ENCODE assay signal across 8 cellular contexts in genomic region chr9:127166651-127167524, GRCh38. TPM values are rescaled to one million over a fixed set of nuclear protein-coding genes. Genes with fewer than 3 reads are reported as not detected.
DNase-seq lines count a peak whose midpoint lies in the region; ATAC-seq and TF ChIP-seq lines count a peak whose summit lies in the region.

No MANE protein-coding gene starts in this region.

- H3K27me3 Mint-ChIP-seq in activated B cell treated with CpG ODN at 0.5 μM for 24 hours, result no peaks in the 10 kb centered on the region

- 76 to 81% methylated on average over 12 of the region's 12 CpGs for WGBS in thyroid gland, 2 donors

- H3K9me3 ChIP-seq in DND-41 (ENCODE audit: insufficient read depth, low read length, severe bottlenecking) (no peaks in the 10 kb centered on the region), thyroid gland (no peaks in the 10 kb centered on the region)

- H3K36me3 ChIP-seq in DND-41 (ENCODE audit: insufficient read depth, low read length), result no peaks in the 10 kb centered on the region
- no peaks in the 10 kb centered on the region for H3K36me3 ChIP-seq in thyroid gland

- peak overlapping the region; percentile 85 for H3K27ac Mint-ChIP-seq in activated B cell treated with CpG ODN at 0.5 μM for 24 hours

- H3K4me3 Mint-ChIP-seq in activated B cell treated with CpG ODN at 0.5 μM for 24 hours, result peak overlapping the region; percentile 12

- H3K9ac ChIP-seq in DND-41 (ENCODE audit: low read depth, low read length), result no peak overlapping the region

- intact Hi-C loops in activated B cell treated with CpG ODN at 0.5 μM for 24 hours (cut with micrococcal nuclease) (loop anchor here (1.0 to 5.0 kb wide), 4 partner anchors 13 to 445 kb away; partner anchors contain the start of genes ANGPTL2 and RALGPS1), thyroid gland (cut with DNase I) (no loop called here)

- no peak overlapping the region for H3K4me2 ChIP-seq in DND-41 (ENCODE audit: insufficient read depth, low read length)

- no peaks in the 10 kb centered on the region for H3K79me2 ChIP-seq in DND-41 (ENCODE audit: insufficient read depth, low read length)

- CTCF ChIA-PET in activated B cell treated with CpG ODN at 0.5 μM for 24 hours (lab: Charles Lee), result no interaction called here

- no peak for TF ChIP-seq POLR2A in thyroid gland (IDR thresholded peaks at IDR 0.05)

- H3K36me3 Mint-ChIP-seq in activated B cell treated with CpG ODN at 0.5 μM for 24 hours (ENCODE audit: low read depth), result peaks cover 8% of the 10 kb centered on the region

- H3K4me3 ChIP-seq in DND-41 (ENCODE audit: low read depth in 1 of 2, low read length in 2 of 2) (no peak overlapping the region), thyroid gland (replicated peaks in 1 of 3) (no peak overlapping the region)

- POLR2A ChIA-PET in activated B cell treated with CpG ODN at 0.5 μM for 24 hours (lab: Charles Lee), result interaction anchor here (0.6 to 2.6 kb wide), 6 partner anchors 13 to 1204 kb away, joined by 3 to 13 read pairs (median 4); partner anchors contain the start of genes RALGPS1, SLC2A8 and URM1

- DNase-seq in DND-41, result peak; percentile 21
- peak; percentile 81 for DNase-seq in activated B cell treated with CpG ODN at 0.5 μM for 24 hours
- no peak for DNase-seq in central memory CD4-positive, alpha-beta T cell
- no peak for DNase-seq in stimulated activated CD4-positive, alpha-beta T cell treated with anti-CD3 and anti-CD28 coated beads, Interleukin-4, amount 100 ng/mL, for 4 hours
- DNase-seq in caudate nucleus (lab: John Stamatoyannopoulos, UW), result no peak
- no peak for DNase-seq in thyroid gland

- 0 out of 2 replicates have a peak, but pooled peaks cover 4% of the 10 kb centered on the region for H4K20me1 ChIP-seq in DND-41 (ENCODE audit: insufficient read depth, low read length)

- H3K27me3 ChIP-seq in DND-41 (ENCODE audit: insufficient read depth, low read length, poor library complexity), result peaks cover 20% of the 10 kb centered on the region
- H3K27me3 ChIP-seq in thyroid gland, result no peaks in the 10 kb centered on the region

- H3K4me1 ChIP-seq in DND-41 (ENCODE audit: insufficient read depth, low read length), result no peaks in the 10 kb centered on the region
- peaks cover 0 to 9% of the 10 kb centered on the region in 2 donors for H3K4me1 ChIP-seq in thyroid gland

- ATAC-seq in DND-41 (ENCODE audit: insufficient read depth, low read depth) (peak; percentile 31; the same call in 1 of the 3 replicates), GM21360 (IDR thresholded peaks at IDR 0.05; ENCODE audit: unreplicated experiment) (peak; percentile 55), HG03521 (IDR thresholded peaks at IDR 0.05; ENCODE audit: unreplicated experiment) (peak; percentile 77), activated B cell treated with CpG ODN at 0.5 μM for 24 hours (ENCODE audit: low read depth) (peak; percentile 97)

- H2AFZ ChIP-seq in DND-41 (ENCODE audit: low read depth, low read length), result no peak overlapping the region

- peaks cover 51% of the 10 kb centered on the region for H3K4me1 Mint-ChIP-seq in activated B cell treated with CpG ODN at 0.5 μM for 24 hours

- TF ChIP-seq CTCF in DND-41 (IDR thresholded peaks at IDR 0.05; ENCODE audit: borderline replicate concordance, extremely low read depth, low read length, poor library complexity, severe bottlenecking) (no peak), activated B cell treated with CpG ODN at 0.5 μM for 24 hours (IDR thresholded peaks at IDR 0.05) (no peak), thyroid gland (IDR thresholded peaks at IDR 0.05) (no peak)

- no peaks in the 10 kb centered on the region for H3K9me3 Mint-ChIP-seq in activated B cell treated with CpG ODN at 0.5 μM for 24 hours

- H3K27ac ChIP-seq in DND-41 (ENCODE audit: low read length) (no peak overlapping the region), caudate nucleus (ENCODE audit: low read depth, low read length) (no peak overlapping the region), thyroid gland (no peak overlapping the region)

RNA-seq across cellular contexts. Expression of gene ANGPTL2, which starts 44.5 kb away (rescaled TPM):
- total RNA-seq in activated B cell treated with CpG ODN at 0.5 μM for 24 hours, result not detected in 2 replicates
- 10 to 100 TPM in 2 of 4 donors, 1 to 10 TPM in 2; 5.9 to 12.6 (median 8.7) TPM for total RNA-seq in thyroid gland

Comparison
In these comparisons a context has a peak if more than half of its experiments do, and no peak if none do; other contexts are left out.
1. ATAC-seq: peak in every context shown above with its lines; median percentile 97 in activated B cell treated with CpG ODN at 0.5 μM for 24 hours; 77 in HG03521; 55 in GM21360; 31 in DND-41.
2. DNase-seq: peak in DND-41 (single experiment) and activated B cell treated with CpG ODN at 0.5 μM for 24 hours (single experiment); none in central memory CD4-positive, alpha-beta T cell (single experiment), stimulated activated CD4-positive, alpha-beta T cell treated with anti-CD3 and anti-CD28 coated beads, Interleukin-4, amount 100 ng/mL, for 4 hours (0 of 2), caudate nucleus (0 of 61) and thyroid gland (0 of 2).